In the genomic region with DNA sequence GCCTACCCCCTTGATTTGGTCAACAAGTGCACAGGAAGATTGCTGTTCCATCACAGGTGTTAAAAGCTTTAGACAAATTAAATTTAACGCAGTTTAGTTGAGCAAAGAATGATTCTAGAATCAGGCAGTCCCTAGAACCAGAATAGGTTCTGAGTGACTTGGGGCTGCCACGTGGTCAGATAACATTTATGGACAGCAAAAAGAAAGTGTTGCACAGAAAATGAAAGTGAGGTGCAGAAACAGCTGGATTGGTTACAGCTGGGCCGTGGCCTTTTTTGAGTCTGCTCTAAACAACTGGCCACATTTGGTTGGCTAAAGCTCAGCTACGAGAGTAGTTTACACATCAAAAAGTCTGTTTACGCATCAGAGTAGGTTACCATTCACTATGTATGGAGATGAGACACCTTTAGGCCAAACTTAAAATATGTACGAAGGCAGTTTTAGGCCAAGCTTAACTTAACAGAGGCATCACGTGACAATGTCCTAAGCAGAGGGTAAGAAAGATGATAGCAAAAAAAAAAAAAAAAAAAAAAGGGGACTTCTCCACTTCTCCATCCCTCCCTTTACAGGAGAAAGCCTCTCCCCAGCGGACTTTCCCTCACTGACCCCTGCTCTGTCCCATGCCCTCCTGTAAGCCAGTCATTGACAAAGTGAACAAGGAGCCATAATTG, we compare ENCODE assay signal across 27 cellular contexts.
"Had no signal": no experiment of that assay in that cellular context is flagged by ENCODE, and none has a peak within 500 bp of the region (broad histone marks: within the 10 kb centered on the region; RNA-seq: fewer than 3 reads in every experiment).

No MANE protein-coding gene starts in this region.

- H3K27me3 Mint-ChIP-seq: dendritic cell treated with granulocyte-macrophage colony-stimulating factor and Interleukin-4, amounts not matched to agents 40 ng/mL and 50 ng/mL, for 4 days; effector memory CD8-positive, alpha-beta T cell had no signal

- H3K4me3 Mint-ChIP-seq: dendritic cell treated with granulocyte-macrophage colony-stimulating factor and Interleukin-4, amounts not matched to agents 40 ng/mL and 50 ng/mL, for 4 days; effector memory CD8-positive, alpha-beta T cell; endodermal cell; mesothelial cell of epicardium; naive B cell had no signal

- ATAC-seq: effector memory CD8-positive, alpha-beta T cell; esophagus mucosa; gastrocnemius medialis; heart right ventricle; left cardiac atrium; left lung; left ventricle myocardium superior; lower lobe of right lung; mucosa of descending colon had no signal

- H3K4me1 Mint-ChIP-seq: endodermal cell, naive B cell had no signal

- H3K27ac Mint-ChIP-seq: dendritic cell treated with granulocyte-macrophage colony-stimulating factor and Interleukin-4, amounts not matched to agents 40 ng/mL and 50 ng/mL, for 4 days; effector memory CD8-positive, alpha-beta T cell; endodermal cell; mesothelial cell of epicardium; naive B cell had no signal

- H3K36me3 ChIP-seq: esophagus squamous epithelium, gastrocnemius medialis, heart right ventricle, left lung, lower lobe of right lung had no signal

- FAIRE-seq: colon, endometrium, keratinocyte had no signal

- DNase-seq: cortex of kidney; effector CD8-positive, alpha-beta T cell; effector memory CD8-positive, alpha-beta T cell; endodermal cell; erythroblast; esophagus squamous epithelium; foreskin fibroblast; foreskin melanocyte; gastrocnemius medialis; glutamatergic neuron; head of caudate nucleus; heart right ventricle; hippocampal formation; left cardiac atrium; left lung; left ventricle myocardium superior; lower lobe of right lung; mesenchymal stem cell; mucosa of descending colon; naive B cell had no signal

- H3K9me3 Mint-ChIP-seq: dendritic cell treated with granulocyte-macrophage colony-stimulating factor and Interleukin-4, amounts not matched to agents 40 ng/mL and 50 ng/mL, for 4 days; effector memory CD8-positive, alpha-beta T cell; endodermal cell; mesothelial cell of epicardium had no signal

- H3K9me3 ChIP-seq: esophagus squamous epithelium, gastrocnemius medialis, heart right ventricle, left lung, lower lobe of right lung, mucosa of descending colon had no signal

- H3K36me3 Mint-ChIP-seq: mesothelial cell of epicardium, naive B cell had no signal

- H3K27me3 ChIP-seq: esophagus squamous epithelium, gastrocnemius medialis, heart right ventricle, left lung had no signal

- H3K4me1 ChIP-seq: esophagus squamous epithelium, gastrocnemius medialis, left lung, lower lobe of right lung had no signal

- H3K27ac ChIP-seq: epithelial cell of prostate, esophagus squamous epithelium, gastrocnemius medialis, heart right ventricle, left lung, lower lobe of right lung had no signal

- H3K4me3 ChIP-seq: esophagus squamous epithelium, gastrocnemius medialis, heart right ventricle, left lung, lower lobe of right lung, mucosa of descending colon had no signal
